Comparison of ENCODE assay signal across 23 cellular contexts in genomic region chr3:20235796-20236195, GRCh38. TPM values are rescaled to one million over a fixed set of nuclear protein-coding genes. Genes with fewer than 3 reads are reported as not detected.
"Had no signal": no experiment of that assay in that cellular context is flagged by ENCODE, and none has a peak within 500 bp of the region (broad histone marks: within the 10 kb centered on the region; RNA-seq: fewer than 3 reads in every experiment).

No MANE protein-coding gene starts in this region.

- H3K4me3 Mint-ChIP-seq: activated naive CD8-positive, alpha-beta T cell; central memory CD8-positive, alpha-beta T cell; effector memory CD8-positive, alpha-beta T cell; immature natural killer cell; mesothelial cell of epicardium; naive thymus-derived CD8-positive, alpha-beta T cell; neural progenitor cell had no signal

- H3K9me3 ChIP-seq: adrenal gland, ascending aorta, sigmoid colon, upper lobe of left lung had no signal

- ATAC-seq: effector memory CD8-positive, alpha-beta T cell; esophagus mucosa; naive thymus-derived CD8-positive, alpha-beta T cell had no signal

- H3K27me3 Mint-ChIP-seq: activated naive CD8-positive, alpha-beta T cell; central memory CD8-positive, alpha-beta T cell; effector memory CD8-positive, alpha-beta T cell had no signal

- H2AFZ ChIP-seq: neural progenitor cell had no signal

- H3K4me2 ChIP-seq: neural progenitor cell, smooth muscle cell had no signal

- H3K4me1 ChIP-seq: adrenal gland, neural progenitor cell, sigmoid colon, upper lobe of left lung had no signal

- H3K27me3 ChIP-seq: adrenal gland, ascending aorta, neural progenitor cell, sigmoid colon, upper lobe of left lung had no signal

- DNase-seq: activated CD4-positive, alpha-beta T cell treated with anti-CD3 and anti-CD28 coated beads for 1 hour; activated CD4-positive, alpha-beta T cell treated with anti-CD3 and anti-CD28 coated beads, Interleukin-2, amount 50 U/mL, for 1 hour; activated T-cell treated with anti-CD3 and anti-CD28 coated beads, Interleukin-2, amount 50 U/mL, for 1 hour; adrenal gland; effector memory CD8-positive, alpha-beta T cell; foreskin melanocyte; immature natural killer cell; naive thymus-derived CD8-positive, alpha-beta T cell; sigmoid colon; stimulated activated CD4-positive, alpha-beta T cell treated with anti-CD3 and anti-CD28 coated beads, Interleukin-15, amount 100 ng/mL, for 24 hours; stimulated activated CD8-positive, alpha-beta memory T cell treated with anti-CD3 and anti-CD28 coated beads, Interleukin-4, amount 100 ng/mL, for 48 hours; stimulated activated naive CD4-positive, alpha-beta T cell; upper lobe of left lung had no signal

- H3K9ac ChIP-seq: neural progenitor cell had no signal

- H3K4me1 Mint-ChIP-seq: central memory CD8-positive, alpha-beta T cell; immature natural killer cell; mesothelial cell of epicardium; naive thymus-derived CD8-positive, alpha-beta T cell; neural progenitor cell had no signal

- H3K4me3 ChIP-seq: adrenal gland, ascending aorta, lung, neural progenitor cell, sigmoid colon, smooth muscle cell, upper lobe of left lung had no signal

- H3K9me3 Mint-ChIP-seq: central memory CD8-positive, alpha-beta T cell; effector memory CD8-positive, alpha-beta T cell; mesothelial cell of epicardium; neural progenitor cell had no signal

- H3K27ac ChIP-seq: adrenal gland, ascending aorta, neural progenitor cell, sigmoid colon, upper lobe of left lung had no signal

- H3K36me3 Mint-ChIP-seq: mesothelial cell of epicardium, neural progenitor cell had no signal

- H3K27ac Mint-ChIP-seq: activated naive CD8-positive, alpha-beta T cell; effector memory CD8-positive, alpha-beta T cell; immature natural killer cell; mesothelial cell of epicardium; naive thymus-derived CD8-positive, alpha-beta T cell; neural progenitor cell had no signal

- FAIRE-seq: colon, endothelial cell of umbilical vein had no signal

- H3K36me3 ChIP-seq: adrenal gland, ascending aorta, neural progenitor cell, sigmoid colon, upper lobe of left lung had no signal

RNA-seq across cellular contexts. Expression of gene SGO1, which starts 49.8 kb away (rescaled TPM):
- total RNA-seq: ascending aorta had no signal
